Comparison of ENCODE assay signal across 22 cellular contexts in the genomic region with DNA sequence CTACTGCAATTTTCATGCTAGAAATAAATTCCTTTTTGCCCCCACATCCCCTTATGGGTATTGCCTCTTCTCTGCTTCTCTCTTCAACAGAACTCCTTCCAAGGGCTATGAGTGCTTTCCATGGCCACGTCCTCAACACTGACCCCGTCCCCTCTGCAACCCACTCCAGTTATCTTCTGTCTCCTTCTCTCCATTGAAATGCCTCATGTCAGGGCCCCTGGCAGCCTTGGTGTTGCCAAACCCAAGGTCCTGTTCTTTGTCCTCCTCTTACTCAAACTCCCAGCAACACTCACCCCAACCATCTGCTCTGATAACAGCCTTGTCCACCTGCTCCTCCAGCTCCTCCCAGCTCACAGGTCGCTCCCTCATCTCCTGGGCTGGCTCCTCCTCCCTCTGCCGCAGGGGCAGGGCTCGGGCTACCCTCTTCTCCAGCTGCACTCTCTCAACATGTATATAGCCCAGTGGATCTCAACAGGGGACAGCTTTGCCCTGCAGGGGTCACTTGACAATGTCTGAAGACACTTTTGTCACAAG.
"Had no signal": no experiment of that assay in that cellular context is flagged by ENCODE, and none has a peak within 500 bp of the region (broad histone marks: within the 10 kb centered on the region; RNA-seq: fewer than 3 reads in every experiment).

No MANE protein-coding gene starts in this region.

- H3K4me1 ChIP-seq: foreskin keratinocyte, gastroesophageal sphincter, psoas muscle, right lobe of liver, tibial nerve had no signal

- H3K27ac ChIP-seq: epithelial cell of prostate, foreskin keratinocyte, gastroesophageal sphincter, heart right ventricle, neural progenitor cell, psoas muscle, right lobe of liver, thoracic aorta, tibial nerve, upper lobe of left lung had no signal

- ATAC-seq: esophagus mucosa; foreskin keratinocyte; gastroesophageal sphincter; natural killer cell; psoas muscle; right lobe of liver; stimulated activated naive B cell treated with anti-CD40 and anti-IgM and Interleukin-4, amounts not matched to agents 10 μg/mL and 1 μg/mL and 100 μg/mL, for 72 hours had no signal

- H3K9me3 ChIP-seq: gastroesophageal sphincter, heart right ventricle, psoas muscle, right lobe of liver, thoracic aorta, tibial nerve, upper lobe of left lung had no signal

- H3K36me3 ChIP-seq: gastroesophageal sphincter, heart right ventricle, neural progenitor cell, right lobe of liver, thoracic aorta, tibial nerve, upper lobe of left lung had no signal

- H3K4me3 ChIP-seq: gastroesophageal sphincter, heart right ventricle, lung, neural progenitor cell, psoas muscle, right lobe of liver, thoracic aorta, tibial nerve, upper lobe of left lung had no signal

- H3K27me3 ChIP-seq: foreskin keratinocyte, gastroesophageal sphincter, heart right ventricle, neural progenitor cell, right lobe of liver, tibial nerve, upper lobe of left lung had no signal

- DNase-seq: effector CD8-positive, alpha-beta T cell; endodermal cell; foreskin keratinocyte; heart right ventricle; hippocampal formation; left cardiac atrium; natural killer cell; nucleus accumbens; psoas muscle; right lobe of liver; small intestine; stimulated activated CD4-positive, alpha-beta T cell treated with anti-CD3 and anti-CD28 coated beads, Interleukin-15, amount 100 ng/mL, for 24 hours; stimulated activated CD4-positive, alpha-beta T cell treated with anti-CD3 and anti-CD28 coated beads, Interleukin-2, amount 100 ng/mL, for 48 hours; stimulated activated naive B cell treated with anti-CD40 and anti-IgM and Interleukin-4, amounts not matched to agents 10 μg/mL and 1 μg/mL and 100 μg/mL, for 72 hours; upper lobe of left lung had no signal
